In genomic region chr6:3638662-3639061, GRCh38 we compare ENCODE assay signal across 11 cellular contexts.
"Had no signal": no experiment of that assay in that cellular context is flagged by ENCODE, and none has a peak within 500 bp of the region (broad histone marks: within the 10 kb centered on the region; RNA-seq: fewer than 3 reads in every experiment).

No MANE protein-coding gene starts in this region.

- H3K27ac ChIP-seq: GM23248 had no signal

- H3K4me2 ChIP-seq: GM23338 had no signal

- H2AFZ ChIP-seq: GM23248, GM23338 had no signal

- ATAC-seq: GM23338, HCT116 had no signal

- H3K36me3 ChIP-seq: HAP-1 had no signal

- FAIRE-seq: H1, H54 had no signal

- H3K4me3 ChIP-seq: GM23248, GM23338, HAP-1 had no signal

- H3K9ac ChIP-seq: GM23248 had no signal

- DNase-seq: GM23248, GOT3, H7, H9, HCEC 1CT, HFFc6 had no signal

- H3K4me1 ChIP-seq: HAP-1 had no signal
